ENCODE assay signal across 1 cellular context in the genomic region with DNA sequence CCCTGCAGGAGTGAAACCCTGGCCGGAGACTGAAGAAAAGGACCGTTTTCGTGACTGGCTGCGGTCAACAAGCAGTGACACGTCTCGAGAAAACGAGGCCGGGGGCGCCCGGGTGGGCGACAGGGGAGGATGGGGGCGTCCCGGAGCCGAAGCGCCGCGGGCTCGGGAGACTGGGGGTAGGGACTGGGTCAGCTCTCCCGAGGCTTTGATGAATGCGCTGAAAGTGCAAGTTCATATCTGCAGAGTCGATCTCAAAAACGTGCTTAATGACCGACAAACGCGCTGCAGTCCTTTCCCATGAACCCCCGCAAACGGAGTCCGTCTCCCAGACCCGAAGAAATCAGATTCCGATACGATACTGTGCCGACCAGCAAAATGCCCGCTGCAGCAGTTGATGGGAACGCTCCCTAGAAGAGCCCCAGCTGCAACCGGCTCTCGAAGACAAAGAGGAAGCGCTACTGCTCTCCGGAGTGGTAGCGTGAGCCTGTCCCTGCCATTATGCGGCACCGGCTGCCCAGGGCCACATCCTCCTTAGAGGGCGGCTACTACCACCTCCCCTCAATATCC.
TF ChIP-seq lines count a peak whose summit lies in the region.

No MANE protein-coding gene starts in this region.

TF ChIP-seq in H1, 55 proteins besides CTCF, POLR2A, EP300 and RAD21:
- TF ChIP-seq TAF1 (IDR thresholded peaks at IDR 0.05; ENCODE audit: low read depth, low read length) (0 out of 2 replicates have a peak, but pooled peaks have one; percentile 32), POLR2AphosphoS5 (IDR thresholded peaks at IDR 0.05; ENCODE audit: low read depth, low read length) (peak; percentile 55; the same call in 1 of the 2 replicates), SIN3A (conservative IDR thresholded peaks at IDR 0.05 in 1 of 2, IDR thresholded peaks at IDR 0.05 in 1 of 2; ENCODE audit: low read depth in 1 of 2, low read length in 2 of 2) (no peak)
